In the genomic region with DNA sequence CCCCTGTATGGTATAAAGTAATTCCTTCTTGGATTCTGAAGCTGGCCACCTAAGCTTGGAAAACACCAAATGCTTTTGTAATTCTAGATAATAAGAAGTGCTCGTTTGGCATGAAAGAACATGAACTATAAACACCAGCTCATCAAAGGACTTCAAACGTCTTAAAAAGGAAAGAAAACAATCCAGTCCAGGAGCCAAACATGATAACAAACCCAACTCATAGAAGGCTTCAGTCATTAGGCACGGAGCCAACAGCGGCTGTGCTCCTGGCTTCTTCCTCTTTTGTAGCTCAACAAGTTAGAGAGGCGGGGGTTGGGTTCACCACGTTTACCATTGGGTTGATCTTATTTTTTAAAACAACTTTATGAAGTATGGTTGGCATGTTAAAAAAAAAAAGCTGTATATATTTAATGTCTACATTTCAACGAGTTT, we compare ENCODE assay signal across 9 cellular contexts. TPM values are rescaled to one million over a fixed set of nuclear protein-coding genes. Genes with fewer than 3 reads are reported as not detected.
DNase-seq lines count a peak whose midpoint lies in the region; ATAC-seq, FAIRE-seq and TF ChIP-seq lines count a peak whose summit lies in the region.
"Had no signal": no experiment of that assay in that cellular context is flagged by ENCODE, and none has a peak within 500 bp of the region (broad histone marks: within the 10 kb centered on the region; RNA-seq: fewer than 3 reads in every experiment).

No MANE protein-coding gene starts in this region.

- no peaks in the 10 kb centered on the region for H3K27me3 ChIP-seq in CD4-positive, CD25-positive, alpha-beta regulatory T cell (ENCODE audit: control insufficient read depth, insufficient read depth, low read length)
- H3K27me3 ChIP-seq in PC-9 (ENCODE audit: insufficient read depth, low read depth) (no peaks in the 10 kb centered on the region), K562 (ENCODE audit: control insufficient read depth in 2 of 2, insufficient read depth in 2 of 2, low read length in 2 of 2) (peaks cover 0 to 3% of the 10 kb centered on the region in 2 experiments; a peak in 1 of 5 replicates), lung (ENCODE audit: control insufficient read depth, insufficient read depth) (no peaks in the 10 kb centered on the region)

- WGBS in K562 (ENCODE audit: insufficient coverage, low coverage, missing lambda C conversion rate): 1% methylated on average over 7 of the region's 7 CpGs
- WGBS in lung, 2 donors: 5 to 11% methylated on average over 7 of the region's 7 CpGs

- DNase-seq in CD4-positive, CD25-positive, alpha-beta regulatory T cell: peak; percentile 25 to 63 (median 47)
- DNase-seq in PC-9 (peak; percentile 44 to 56), K562 (ENCODE audit: extremely low read depth in 1 of 4, low spot score in 3 of 4) (peak; percentile 65 to 97 (median 78)), lung (ENCODE audit: low spot score) (peak; percentile 65), ureter (ENCODE audit: low spot score) (peak; percentile 80), islet precursor cell (no peak)

- H3K36me3 Mint-ChIP-seq in CD4-positive, CD25-positive, alpha-beta regulatory T cell: no peaks in the 10 kb centered on the region

- H3K79me2 ChIP-seq in PC-9 (ENCODE audit: low read depth): no peaks in the 10 kb centered on the region
- no peaks in the 10 kb centered on the region for H3K79me2 ChIP-seq in K562 (ENCODE audit: control insufficient read depth, insufficient read depth, low read length)

- intact Hi-C loops in PC-9 (cut with micrococcal nuclease; ENCODE audit: unreplicated experiment) (loop anchor here (2.0 to 5.0 kb wide), 4 partner anchors 25 to 169 kb away; no protein-coding TSS in a partner anchor), K562 (cut with micrococcal nuclease) (loop anchor here (2.0 kb wide), 1 partner anchor 73 kb away; no protein-coding TSS in a partner anchor)

- in situ Hi-C loops in K562 (cut with MboI): no loop called here

- peaks cover 7% of the 10 kb centered on the region for H3K27me3 Mint-ChIP-seq in CD4-positive, CD25-positive, alpha-beta regulatory T cell

- H3K9me2 ChIP-seq in PC-9 (ENCODE audit: insufficient read depth): no peaks in the 10 kb centered on the region

- TF ChIP-seq POLR2A in K562 (conservative IDR thresholded peaks at IDR 0.05): no peak

- TF ChIP-seq RAD21 in K562 (CRISPR knock-in tag; conservative IDR thresholded peaks at IDR 0.05 in 1 of 2, IDR thresholded peaks at IDR 0.05 in 1 of 2): peak; percentile 24 to 32; a peak in 2 of 4 replicates

- peak overlapping the region; percentile 49; the same call in 1 of the 2 replicates for H2AFZ ChIP-seq in PC-9
- H2AFZ ChIP-seq in K562 (ENCODE audit: low read depth, low read length): 0 out of 2 replicates have a peak overlapping the region, but pooled peaks have one; percentile 40

- POLR2A ChIA-PET in PC-9 (lab: Charles Lee; ENCODE audit: unreplicated experiment) (interaction anchor here (0.6 kb wide), 2 partner anchors 34 to 35 kb away, joined by 4 to 7 read pairs; no protein-coding TSS in a partner anchor), K562 (lab: Yijun Ruan, JAX) (interaction anchor here (0.6 to 1.6 kb wide), 7 partner anchors 11 to 343 kb away, joined by 3 to 8 read pairs (median 4); a partner anchor contains a TSS)

- H3K27ac Mint-ChIP-seq in CD4-positive, CD25-positive, alpha-beta regulatory T cell: peak overlapping the region; percentile 90 to 95 (median 92)

- no peaks in the 10 kb centered on the region for H3K9me3 Mint-ChIP-seq in CD4-positive, CD25-positive, alpha-beta regulatory T cell

- no peaks in the 10 kb centered on the region for H3K36me3 ChIP-seq in CD4-positive, CD25-positive, alpha-beta regulatory T cell (ENCODE audit: control insufficient read depth, insufficient read depth, low read length)
- H3K36me3 ChIP-seq in PC-9 (ENCODE audit: low read depth) (no peaks in the 10 kb centered on the region), K562 (ENCODE audit: control insufficient read depth, insufficient read depth, low read length) (no peaks in the 10 kb centered on the region), lung (ENCODE audit: control insufficient read depth in 2 of 2, insufficient read depth in 2 of 2, low read length in 2 of 2) (no peaks in the 10 kb centered on the region)
- H3K36me3 ChIP-seq: gastrocnemius medialis had no signal

- H3K9me3 ChIP-seq in CD4-positive, CD25-positive, alpha-beta regulatory T cell (ENCODE audit: control insufficient read depth in 2 of 2, low read length in 2 of 2): no peaks in the 10 kb centered on the region
- H3K9me3 ChIP-seq in PC-9 (ENCODE audit: insufficient read depth, low read depth) (no peaks in the 10 kb centered on the region), K562 (replicated peaks; ENCODE audit: control insufficient read depth, insufficient read depth, low read depth, low read length) (no peaks in the 10 kb centered on the region), lung (ENCODE audit: control insufficient read depth in 2 of 2, insufficient read depth in 1 of 2, low read length in 1 of 2) (no peaks in the 10 kb centered on the region)
- H3K9me3 ChIP-seq: gastrocnemius medialis had no signal

- peak; percentile 94 for FAIRE-seq in K562 (lab: Jason Lieb, UNC)

- no peak for ATAC-seq in CD4-positive, CD25-positive, alpha-beta regulatory T cell (ENCODE audit: low read depth in 2 of 2)
- ATAC-seq in GM21447 (IDR thresholded peaks at IDR 0.05; ENCODE audit: unreplicated experiment) (peak; percentile 28), K562 (peak; percentile 78), lung (ENCODE audit: insufficient read depth, low FRiP score) (no peak), GM19023 (IDR thresholded peaks at IDR 0.05; ENCODE audit: unreplicated experiment) (no peak)

- peak overlapping the region; percentile 40 to 94 (median 83) for H3K4me3 Mint-ChIP-seq in CD4-positive, CD25-positive, alpha-beta regulatory T cell

- H3K27ac ChIP-seq in CD4-positive, CD25-positive, alpha-beta regulatory T cell (ENCODE audit: insufficient read depth, low read length, poor library complexity, severe bottlenecking): peak overlapping the region; percentile 89
- H3K27ac ChIP-seq in PC-9 (peak overlapping the region; percentile 98), K562 (ENCODE audit: extremely low read depth, low read depth, low read length) (peak overlapping the region; percentile 72; the same call in 1 of the 3 replicates), lung (ENCODE audit: low read depth in 1 of 2, low read length in 1 of 2) (no peak overlapping the region)

- H4K20me1 ChIP-seq in PC-9 (ENCODE audit: insufficient read depth) (no peaks in the 10 kb centered on the region), K562 (replicated peaks; ENCODE audit: control insufficient read depth, insufficient read depth, low read length) (no peaks in the 10 kb centered on the region)

- no peak overlapping the region for H3K9ac ChIP-seq in K562 (ENCODE audit: insufficient read depth in 1 of 2, low read depth in 2 of 2, low read length in 2 of 2)

- peaks cover 53% of the 10 kb centered on the region for H3F3A ChIP-seq in PC-9 (ENCODE audit: insufficient read depth, low read depth)

- no TSS peak for BruUV-seq in PC-9 (replicated peaks; lab: Mats Ljungman, UMichigan)
- no TSS peak for BruUV-seq in K562 (replicated peaks; lab: Mats Ljungman, UMichigan)

- peak; percentile 74 for TF ChIP-seq EP300 in K562 (IDR thresholded peaks at IDR 0.05; ENCODE audit: low read length)

- CTCF ChIA-PET in PC-9 (lab: Charles Lee) (no interaction called here), K562 (lab: Yijun Ruan, JAX; ENCODE audit: low intra/inter-chr PET ratio) (no interaction called here)

- H3K4me1 ChIP-seq in CD4-positive, CD25-positive, alpha-beta regulatory T cell (ENCODE audit: control insufficient read depth, insufficient read depth, low read length, poor library complexity, severe bottlenecking): peaks cover 29% of the 10 kb centered on the region
- peaks cover 61% of the 10 kb centered on the region for H3K4me1 ChIP-seq in PC-9 (replicated peaks; ENCODE audit: insufficient read depth)
- H3K4me1 ChIP-seq in K562 (replicated peaks in 1 of 2; ENCODE audit: control insufficient read depth in 2 of 2, insufficient read depth in 2 of 2, low read length in 2 of 2): peaks cover 42 to 44% of the 10 kb centered on the region in 2 experiments
- H3K4me1 ChIP-seq in lung (ENCODE audit: control insufficient read depth in 2 of 2, insufficient read depth in 2 of 2, low read length in 2 of 2): peaks cover 0 to 18% of the 10 kb centered on the region in 2 donors

- H3K4me2 ChIP-seq in PC-9 (peak overlapping the region; percentile 89), K562 (ENCODE audit: insufficient read depth, low read length) (no peak overlapping the region; the same call in 1 of the 2 replicates)

- H3K4me3 ChIP-seq in CD4-positive, CD25-positive, alpha-beta regulatory T cell (ENCODE audit: low read depth, low read length): peak overlapping the region; percentile 77
- H3K4me3 ChIP-seq in PC-9 (peak overlapping the region; percentile 53; the same call in 1 of the 2 replicates), K562 (no peak overlapping the region), lung (no peak overlapping the region)

- peaks cover 13 to 69% (median 35%) of the 10 kb centered on the region in 4 donors for H3K4me1 Mint-ChIP-seq in CD4-positive, CD25-positive, alpha-beta regulatory T cell

- H3K9me1 ChIP-seq in K562 (ENCODE audit: control insufficient read depth, insufficient read depth, low read length): no peaks in the 10 kb centered on the region

- TF ChIP-seq CTCF in PC-9 (conservative IDR thresholded peaks at IDR 0.05) (no peak), K562 (IDR thresholded peaks at IDR 0.05 in 2 of 3, conservative IDR thresholded peaks at IDR 0.05 in 1 of 3; ENCODE audit: insufficient read depth in 2 of 3, low read depth in 1 of 3, low read length in 3 of 3) (no peak), lung (IDR thresholded peaks at IDR 0.05; ENCODE audit: control extremely low read depth, extremely low read depth) (no peak)

RNA-seq across cellular contexts. Expression of a gene that starts 56.4 kb away (rescaled TPM):
- 0.47 TPM for total RNA-seq in CD4-positive, CD25-positive, alpha-beta regulatory T cell
- polyA plus RNA-seq in CD4-positive, CD25-positive, alpha-beta regulatory T cell: 1 to 10 TPM in 1 of 4 donors, under 1 TPM in 3; 0.10 to 1.1 (median 0.47) TPM
- total RNA-seq in PC-9 (2021): not detected in 2 replicates
- 4.0 and 10.2 TPM in 2 replicates for total RNA-seq in K562 (2011; cell fraction: chromatin; rRNA removed; ENCODE audit: low replicate concordance)
- 9.7 and 10.3 TPM in 2 replicates for total RNA-seq in K562 (2011; cell fraction: nucleolus; rRNA removed)
- total RNA-seq in K562 (2011; cell fraction: nucleoplasm; rRNA removed): 5.5 and 5.7 TPM in 2 replicates
- total RNA-seq in K562 (2014; rRNA removed): 19.4 and 25.7 TPM in 2 replicates
- total RNA-seq in K562 (2014; rRNA removed; fragmentation: Illumina TruSeq; extraction: Trizol): 8.9 and 9.0 TPM in 2 replicates
- 12.6 and 14.0 TPM in 2 replicates for total RNA-seq in K562 (2015; rRNA removed; fragmentation: Illumina TruSeq; extraction: Trizol)
- total RNA-seq in K562 (2021): 17.3 and 17.9 TPM in 2 replicates
- polyA plus RNA-seq in K562 (2011; rRNA removed): 16.1 and 21.9 TPM in 2 replicates
- 17.5 and 35.2 TPM in 2 replicates for polyA plus RNA-seq in K562 (2011; cell fraction: cytosol; rRNA removed)
- polyA plus RNA-seq in K562 (2011; cell fraction: nucleus; rRNA removed): 14.3 and 27.7 TPM in 2 replicates
- 8.6 and 12.1 TPM in 2 replicates for polyA plus RNA-seq in K562 (2012)
- polyA plus RNA-seq in K562 (2014; fragmentation: Illumina TruSeq; extraction: Trizol): 15.7 and 17.1 TPM in 2 replicates
- under 1 TPM; 0.53 to 0.67 TPM for polyA plus RNA-seq in K562 (2014; fragmentation: Nextera tagmentation; extraction: Ambion mirVana)
- polyA plus RNA-seq in K562 (2014; rRNA removed): 10.0 and 17.7 TPM in 2 replicates
- polyA minus RNA-seq in K562 (2011; rRNA and poly(A)+ RNA removed): 8.7 and 16.4 TPM in 2 replicates
- polyA minus RNA-seq in K562 (2011; cell fraction: cytosol; rRNA and poly(A)+ RNA removed): 7.0 and 9.4 TPM in 2 replicates
- 7.4 and 10.4 TPM in 2 replicates for polyA minus RNA-seq in K562 (2011; cell fraction: nucleus; rRNA and poly(A)+ RNA removed)
- 10 to 100 TPM; 24.9 to 37.9 TPM for total RNA-seq in lung
- 10 to 100 TPM; 14.2 to 48.3 TPM for polyA plus RNA-seq in lung
- 13.3 TPM for total RNA-seq in ureter

Comparison
In these comparisons a context has a peak if more than half of its experiments do, and no peak if none do; other contexts are left out.
1. ATAC-seq: peak in GM21447 (single experiment) and K562 (single experiment); none in CD4-positive, CD25-positive, alpha-beta regulatory T cell (0 of 2), lung (single experiment) and GM19023 (single experiment).
2. H3K27ac ChIP-seq: peak in CD4-positive, CD25-positive, alpha-beta regulatory T cell (single experiment), PC-9 (single experiment) and K562 (single experiment); none in lung (0 of 2).
3. H3K4me3 ChIP-seq: peak in CD4-positive, CD25-positive, alpha-beta regulatory T cell (single experiment) and PC-9 (single experiment); none in K562 (single experiment) and lung (single experiment).